In genomic region chr1:93437976-93438605, GRCh38 we compare ENCODE assay signal across 9 cellular contexts. TPM values are rescaled to one million over a fixed set of nuclear protein-coding genes. Genes with fewer than 3 reads are reported as not detected.
A peak's percentile ranks its signal among the peaks of the same experiment; 100 is the strongest.
DNase-seq lines count a peak whose midpoint lies in the region; ATAC-seq and TF ChIP-seq lines count a peak whose summit lies in the region.
"Had no signal": no experiment of that assay in that cellular context is flagged by ENCODE, and none has a peak within 500 bp of the region (broad histone marks: within the 10 kb centered on the region; RNA-seq: fewer than 3 reads in every experiment).

No MANE protein-coding gene starts in this region.

- H3K27me3 ChIP-seq in foreskin keratinocyte = no peaks in the 10 kb centered on the region
- H3K27me3 ChIP-seq: BLaER1 had no signal

- H3K27ac Mint-ChIP-seq in T-cell = no peak overlapping the region
- H3K27ac Mint-ChIP-seq in activated naive CD8-positive, alpha-beta T cell treated with anti-CD3 and anti-CD28 coated beads for 36 hours = no peak overlapping the region

- no peak overlapping the region for H3K27ac ChIP-seq in foreskin keratinocyte
- H3K27ac ChIP-seq: BLaER1 had no signal

- TF ChIP-seq CTCF in foreskin keratinocyte (conservative IDR thresholded peaks at IDR 0.05) (peak; percentile 81), retinal pigment epithelial cell (conservative IDR thresholded peaks at IDR 0.05; ENCODE audit: low read depth, low read length) (peak; percentile 44)

- DNase-seq in NCI-H2081 (lab: John Stamatoyannopoulos, UW) = peak; percentile 1 to 34
- DNase-seq in NCI-H2081 treated with DMSO at 0.1 percent for 48 hours (lab: John Stamatoyannopoulos, UW) = no peak
- DNase-seq in NCI-H1105 treated with DMSO at 0.1 percent for 48 hours (lab: John Stamatoyannopoulos, UW) = peak; percentile 71
- DNase-seq in T-cell = no peak
- DNase-seq in foreskin keratinocyte = peak in 1 of 2 donors; percentile 32
- DNase-seq in retinal pigment epithelial cell (ENCODE audit: low read depth) = no peak
- DNase-seq in activated naive CD8-positive, alpha-beta T cell treated with anti-CD3 and anti-CD28 coated beads for 36 hours = no peak
- no peak for DNase-seq in HPDE6-E6E7 (ENCODE audit: extremely low spot score)

- peaks cover 2 to 7% of the 10 kb centered on the region in 2 donors for H3K27me3 Mint-ChIP-seq in T-cell
- peaks cover 20% of the 10 kb centered on the region for H3K27me3 Mint-ChIP-seq in activated naive CD8-positive, alpha-beta T cell treated with anti-CD3 and anti-CD28 coated beads for 36 hours

- H3K9me3 Mint-ChIP-seq in T-cell = no peaks in the 10 kb centered on the region
- H3K9me3 Mint-ChIP-seq in activated naive CD8-positive, alpha-beta T cell treated with anti-CD3 and anti-CD28 coated beads for 36 hours = no peaks in the 10 kb centered on the region

- no peak overlapping the region for H3K4me3 ChIP-seq in retinal pigment epithelial cell (ENCODE audit: low read length)
- H3K4me3 ChIP-seq: BLaER1 had no signal

- H3K4me1 ChIP-seq in foreskin keratinocyte = no peaks in the 10 kb centered on the region

- no peak overlapping the region for H3K4me3 Mint-ChIP-seq in T-cell
- no peak overlapping the region for H3K4me3 Mint-ChIP-seq in activated naive CD8-positive, alpha-beta T cell treated with anti-CD3 and anti-CD28 coated beads for 36 hours

- POLR2A ChIA-PET in T-cell (lab: Charles Lee) = no interaction called here

- CTCF ChIA-PET in T-cell (lab: Charles Lee) = interaction anchor here (0.8 to 1.2 kb wide), 2 partner anchors 191 to 406 kb away, joined by 3 to 5 read pairs; no protein-coding TSS in a partner anchor

- H3K4me1 Mint-ChIP-seq in T-cell = peaks cover 0 to 8% (median 2%) of the 10 kb centered on the region in 3 donors
- no peaks in the 10 kb centered on the region for H3K4me1 Mint-ChIP-seq in activated naive CD8-positive, alpha-beta T cell treated with anti-CD3 and anti-CD28 coated beads for 36 hours

- no peaks in the 10 kb centered on the region for H3K36me3 Mint-ChIP-seq in T-cell
- H3K36me3 Mint-ChIP-seq in activated naive CD8-positive, alpha-beta T cell treated with anti-CD3 and anti-CD28 coated beads for 36 hours = no peaks in the 10 kb centered on the region

- peak; percentile 23 to 71 (median 56) for ATAC-seq in T-cell (replicated peaks in 1 of 4)
- ATAC-seq in foreskin keratinocyte = no peak

RNA-seq across cellular contexts. Expression of gene FNBP1L, which starts 9.8 kb away (rescaled TPM):
- total RNA-seq in T-cell (1 to 10 TPM; 1.2 to 3.2 (median 1.6) TPM), foreskin keratinocyte (15.9 and 18.0 TPM in 2 replicates)
- 4.9 and 5.3 TPM in 2 replicates for polyA plus RNA-seq in foreskin keratinocyte
- total RNA-seq in activated naive CD8-positive, alpha-beta T cell treated with anti-CD3 and anti-CD28 coated beads for 36 hours = under 1 TPM; 0.14 to 0.45 TPM

Comparison
In these comparisons a context has a peak if more than half of its experiments do, and no peak if none do; other contexts are left out.
1. DNase-seq: peak in NCI-H2081 (2 of 2) and NCI-H1105 treated with DMSO at 0.1 percent for 48 hours (single experiment); none in NCI-H2081 treated with DMSO at 0.1 percent for 48 hours (single experiment), T-cell (0 of 34), retinal pigment epithelial cell (single experiment), activated naive CD8-positive, alpha-beta T cell treated with anti-CD3 and anti-CD28 coated beads for 36 hours (single experiment) and HPDE6-E6E7 (single experiment).